Comparison of ENCODE assay signal across 1 cellular context in genomic region chr12:95974358-95974757, GRCh38.
TF ChIP-seq lines count a peak whose summit lies in the region.

No MANE protein-coding gene starts in this region.

TF ChIP-seq in HepG2, 621 proteins besides CTCF, POLR2A, EP300 and RAD21 (continued from another document and continues in another):
- TF ChIP-seq TMF1 (CRISPR knock-in tag; IDR thresholded peaks at IDR 0.05; ENCODE audit: low read depth) (no peak), ZNF775 (CRISPR knock-in tag; IDR thresholded peaks at IDR 0.05; ENCODE audit: borderline replicate concordance) (no peak), ADNP (CRISPR knock-in tag; IDR thresholded peaks at IDR 0.05) (no peak), ELF3 (CRISPR knock-in tag; IDR thresholded peaks at IDR 0.05) (peak; percentile 51; the same call in 1 of the 2 replicates), IKZF4 (CRISPR knock-in tag; IDR thresholded peaks at IDR 0.05; ENCODE audit: borderline replicate concordance, low read depth, not compliant biosample characterization) (no peak), STAT6 (CRISPR knock-in tag; IDR thresholded peaks at IDR 0.05; ENCODE audit: borderline replicate concordance) (peak; percentile 91), ZBTB14 (CRISPR knock-in tag; IDR thresholded peaks at IDR 0.05) (no peak), GPN1 (CRISPR knock-in tag; IDR thresholded peaks at IDR 0.05; ENCODE audit: borderline replicate concordance) (no peak), ARHGAP35 (CRISPR knock-in tag; IDR thresholded peaks at IDR 0.05; ENCODE audit: borderline replicate concordance) (no peak), GTF3A (CRISPR knock-in tag; conservative IDR thresholded peaks at IDR 0.05) (no peak), ZBTB7B (CRISPR knock-in tag; IDR thresholded peaks at IDR 0.05) (0 out of 2 replicates have a peak, but pooled peaks have one; percentile 18), IRF1 (CRISPR knock-in tag; IDR thresholded peaks at IDR 0.05; ENCODE audit: low read depth) (no peak), CREB1 (IDR thresholded peaks at IDR 0.05) (no peak), CREB1 (CRISPR knock-in tag; IDR thresholded peaks at IDR 0.05) (peak; percentile 79), ZNF367 (CRISPR knock-in tag; IDR thresholded peaks at IDR 0.05; ENCODE audit: borderline replicate concordance) (no peak), MAFG (CRISPR knock-in tag; IDR thresholded peaks at IDR 0.05) (no peak), MTERF4 (CRISPR knock-in tag; IDR thresholded peaks at IDR 0.05) (no peak), ZNF564 (CRISPR knock-in tag; IDR thresholded peaks at IDR 0.05) (no peak), ZNF275 (CRISPR knock-in tag; IDR thresholded peaks at IDR 0.05; ENCODE audit: borderline replicate concordance) (no peak; the same call in 1 of the 2 replicates), FOSL1 (CRISPR knock-in tag; IDR thresholded peaks at IDR 0.05; ENCODE audit: borderline replicate concordance) (no peak), NFAT5 (CRISPR knock-in tag; IDR thresholded peaks at IDR 0.05) (no peak), POLR2AphosphoS2 (IDR thresholded peaks at IDR 0.05; ENCODE audit: low read depth, low read length) (no peak), EHMT2 (IDR thresholded peaks at IDR 0.05; ENCODE audit: borderline replicate concordance, low read depth, low read length) (no peak), SKIL (CRISPR knock-in tag; IDR thresholded peaks at IDR 0.05; ENCODE audit: borderline replicate concordance) (peak; percentile 85), HOMEZ (CRISPR knock-in tag; IDR thresholded peaks at IDR 0.05; ENCODE audit: low read depth) (peak; percentile 59; the same call in 1 of the 2 replicates), ZBTB39 (CRISPR knock-in tag; IDR thresholded peaks at IDR 0.05) (no peak), TEF (CRISPR knock-in tag; IDR thresholded peaks at IDR 0.05) (no peak), ZSCAN21 (CRISPR knock-in tag; IDR thresholded peaks at IDR 0.05; ENCODE audit: borderline replicate concordance) (no peak), HNRNPH1 (optimal IDR thresholded peaks at IDR 0.05; ENCODE audit: low read depth, low read length) (no peak), MXD1 (CRISPR knock-in tag; IDR thresholded peaks at IDR 0.05) (no peak), SOX6 (IDR thresholded peaks at IDR 0.05) (no peak), SOX6 (CRISPR knock-in tag; IDR thresholded peaks at IDR 0.05) (peak; percentile 97), ARID2 (CRISPR knock-in tag; IDR thresholded peaks at IDR 0.05; ENCODE audit: borderline replicate concordance) (no peak), ZNF713 (CRISPR knock-in tag; IDR thresholded peaks at IDR 0.05) (no peak), ZBTB49 (CRISPR knock-in tag; IDR thresholded peaks at IDR 0.05; ENCODE audit: borderline replicate concordance) (no peak), NONO (IDR thresholded peaks at IDR 0.05) (no peak), NONO (CRISPR knock-in tag; conservative IDR thresholded peaks at IDR 0.05) (no peak; the same call in 1 of the 2 replicates)
